ENCODE assay signal across 1 cellular context in the genomic region with DNA sequence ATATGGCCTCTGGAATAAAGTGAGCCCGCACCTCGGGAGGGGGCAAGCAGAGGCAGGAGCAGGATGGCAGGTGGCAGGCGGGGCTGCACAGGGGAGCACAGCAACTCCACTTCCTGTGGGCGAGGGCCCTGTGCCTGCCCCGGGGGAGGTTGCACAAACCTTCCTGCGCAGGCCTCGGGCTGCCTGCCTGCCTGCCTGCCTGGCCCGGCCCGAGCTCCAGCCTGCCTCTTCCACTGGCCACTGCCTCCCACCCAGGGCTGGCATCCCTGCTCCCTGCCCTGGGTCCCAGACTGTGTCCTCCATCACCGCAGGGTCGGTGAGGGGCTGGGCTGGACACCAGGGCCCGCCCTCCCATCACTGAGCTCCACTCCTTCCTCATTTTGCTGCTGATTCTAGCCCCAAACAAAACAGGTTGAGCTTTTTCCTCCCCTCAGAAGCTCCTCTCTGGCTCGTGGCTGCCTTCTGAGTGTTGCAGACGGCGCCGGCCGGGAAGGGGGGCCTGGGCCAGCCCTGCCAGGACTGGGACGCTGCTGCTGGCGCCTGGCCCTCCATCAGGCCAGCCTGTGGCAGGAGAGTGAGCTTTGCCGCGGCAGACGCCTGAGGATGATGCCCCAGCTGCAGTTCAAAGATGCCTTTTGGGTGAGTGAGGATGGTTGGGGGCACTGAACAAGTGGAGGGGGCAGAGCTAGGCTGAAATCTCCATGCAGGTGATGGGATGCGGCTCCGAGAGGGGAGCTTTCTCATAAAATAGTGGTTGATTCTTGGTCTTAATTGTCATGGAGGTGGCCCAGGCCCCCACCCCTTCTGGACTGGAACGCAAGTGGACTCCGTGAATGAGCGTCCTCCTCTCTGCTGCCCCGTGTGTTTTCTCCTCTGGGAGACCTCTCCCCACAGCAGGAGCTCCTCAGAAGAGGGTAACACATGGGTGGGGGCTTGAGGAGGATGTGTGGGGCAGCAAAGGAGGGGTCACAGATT.
TF ChIP-seq lines count a peak whose summit lies in the region.

A gene (plus strand): TSS at position 156 of the 975 bp plus-strand sequence. CDS start 448 bp downstream, at position 604.

TF ChIP-seq in WTC11, 78 proteins besides CTCF, POLR2A, EP300 and RAD21 (continued from another document):
- TF ChIP-seq, protein P1, sequence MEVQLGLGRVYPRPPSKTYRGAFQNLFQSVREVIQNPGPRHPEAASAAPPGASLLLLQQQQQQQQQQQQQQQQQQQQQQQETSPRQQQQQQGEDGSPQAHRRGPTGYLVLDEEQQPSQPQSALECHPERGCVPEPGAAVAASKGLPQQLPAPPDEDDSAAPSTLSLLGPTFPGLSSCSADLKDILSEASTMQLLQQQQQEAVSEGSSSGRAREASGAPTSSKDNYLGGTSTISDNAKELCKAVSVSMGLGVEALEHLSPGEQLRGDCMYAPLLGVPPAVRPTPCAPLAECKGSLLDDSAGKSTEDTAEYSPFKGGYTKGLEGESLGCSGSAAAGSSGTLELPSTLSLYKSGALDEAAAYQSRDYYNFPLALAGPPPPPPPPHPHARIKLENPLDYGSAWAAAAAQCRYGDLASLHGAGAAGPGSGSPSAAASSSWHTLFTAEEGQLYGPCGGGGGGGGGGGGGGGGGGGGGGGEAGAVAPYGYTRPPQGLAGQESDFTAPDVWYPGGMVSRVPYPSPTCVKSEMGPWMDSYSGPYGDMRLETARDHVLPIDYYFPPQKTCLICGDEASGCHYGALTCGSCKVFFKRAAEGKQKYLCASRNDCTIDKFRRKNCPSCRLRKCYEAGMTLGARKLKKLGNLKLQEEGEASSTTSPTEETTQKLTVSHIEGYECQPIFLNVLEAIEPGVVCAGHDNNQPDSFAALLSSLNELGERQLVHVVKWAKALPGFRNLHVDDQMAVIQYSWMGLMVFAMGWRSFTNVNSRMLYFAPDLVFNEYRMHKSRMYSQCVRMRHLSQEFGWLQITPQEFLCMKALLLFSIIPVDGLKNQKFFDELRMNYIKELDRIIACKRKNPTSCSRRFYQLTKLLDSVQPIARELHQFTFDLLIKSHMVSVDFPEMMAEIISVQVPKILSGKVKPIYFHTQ (CRISPR knock-in tag; IDR thresholded peaks at IDR 0.05): no peak
- TF ChIP-seq IRF2 (CRISPR knock-in tag; IDR thresholded peaks at IDR 0.05; ENCODE audit: borderline replicate concordance, low read depth): no peak
- TF ChIP-seq, protein P2, sequence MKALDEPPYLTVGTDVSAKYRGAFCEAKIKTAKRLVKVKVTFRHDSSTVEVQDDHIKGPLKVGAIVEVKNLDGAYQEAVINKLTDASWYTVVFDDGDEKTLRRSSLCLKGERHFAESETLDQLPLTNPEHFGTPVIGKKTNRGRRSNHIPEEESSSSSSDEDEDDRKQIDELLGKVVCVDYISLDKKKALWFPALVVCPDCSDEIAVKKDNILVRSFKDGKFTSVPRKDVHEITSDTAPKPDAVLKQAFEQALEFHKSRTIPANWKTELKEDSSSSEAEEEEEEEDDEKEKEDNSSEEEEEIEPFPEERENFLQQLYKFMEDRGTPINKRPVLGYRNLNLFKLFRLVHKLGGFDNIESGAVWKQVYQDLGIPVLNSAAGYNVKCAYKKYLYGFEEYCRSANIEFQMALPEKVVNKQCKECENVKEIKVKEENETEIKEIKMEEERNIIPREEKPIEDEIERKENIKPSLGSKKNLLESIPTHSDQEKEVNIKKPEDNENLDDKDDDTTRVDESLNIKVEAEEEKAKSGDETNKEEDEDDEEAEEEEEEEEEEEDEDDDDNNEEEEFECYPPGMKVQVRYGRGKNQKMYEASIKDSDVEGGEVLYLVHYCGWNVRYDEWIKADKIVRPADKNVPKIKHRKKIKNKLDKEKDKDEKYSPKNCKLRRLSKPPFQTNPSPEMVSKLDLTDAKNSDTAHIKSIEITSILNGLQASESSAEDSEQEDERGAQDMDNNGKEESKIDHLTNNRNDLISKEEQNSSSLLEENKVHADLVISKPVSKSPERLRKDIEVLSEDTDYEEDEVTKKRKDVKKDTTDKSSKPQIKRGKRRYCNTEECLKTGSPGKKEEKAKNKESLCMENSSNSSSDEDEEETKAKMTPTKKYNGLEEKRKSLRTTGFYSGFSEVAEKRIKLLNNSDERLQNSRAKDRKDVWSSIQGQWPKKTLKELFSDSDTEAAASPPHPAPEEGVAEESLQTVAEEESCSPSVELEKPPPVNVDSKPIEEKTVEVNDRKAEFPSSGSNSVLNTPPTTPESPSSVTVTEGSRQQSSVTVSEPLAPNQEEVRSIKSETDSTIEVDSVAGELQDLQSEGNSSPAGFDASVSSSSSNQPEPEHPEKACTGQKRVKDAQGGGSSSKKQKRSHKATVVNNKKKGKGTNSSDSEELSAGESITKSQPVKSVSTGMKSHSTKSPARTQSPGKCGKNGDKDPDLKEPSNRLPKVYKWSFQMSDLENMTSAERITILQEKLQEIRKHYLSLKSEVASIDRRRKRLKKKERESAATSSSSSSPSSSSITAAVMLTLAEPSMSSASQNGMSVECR (CRISPR knock-in tag; IDR thresholded peaks at IDR 0.05; ENCODE audit: borderline replicate concordance): no peak
- TF ChIP-seq, protein P3, sequence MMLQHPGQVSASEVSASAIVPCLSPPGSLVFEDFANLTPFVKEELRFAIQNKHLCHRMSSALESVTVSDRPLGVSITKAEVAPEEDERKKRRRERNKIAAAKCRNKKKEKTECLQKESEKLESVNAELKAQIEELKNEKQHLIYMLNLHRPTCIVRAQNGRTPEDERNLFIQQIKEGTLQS (CRISPR knock-in tag; conservative IDR thresholded peaks at IDR 0.05): no peak
